In genomic region chr16:89507834-89508590, GRCh38 we compare ENCODE assay signal across 1 cellular context.
TF ChIP-seq lines count a peak whose summit lies in the region.

Gene SPG7, plus strand, starts transcription at chr16:89508403. Its CDS starts 15 bp downstream, at chr16:89508418.

TF ChIP-seq in HepG2, 621 proteins besides CTCF, POLR2A, EP300 and RAD21 (continued from another document and continues in another):
- TF ChIP-seq RARA (CRISPR knock-in tag; IDR thresholded peaks at IDR 0.05) = peak; percentile 21; the same call in 1 of the 2 replicates
- TF ChIP-seq SOX6 (IDR thresholded peaks at IDR 0.05) = no peak
- peak; percentile 39; the same call in 1 of the 2 replicates for TF ChIP-seq SOX6 (CRISPR knock-in tag; IDR thresholded peaks at IDR 0.05)
- TF ChIP-seq, protein P1, sequence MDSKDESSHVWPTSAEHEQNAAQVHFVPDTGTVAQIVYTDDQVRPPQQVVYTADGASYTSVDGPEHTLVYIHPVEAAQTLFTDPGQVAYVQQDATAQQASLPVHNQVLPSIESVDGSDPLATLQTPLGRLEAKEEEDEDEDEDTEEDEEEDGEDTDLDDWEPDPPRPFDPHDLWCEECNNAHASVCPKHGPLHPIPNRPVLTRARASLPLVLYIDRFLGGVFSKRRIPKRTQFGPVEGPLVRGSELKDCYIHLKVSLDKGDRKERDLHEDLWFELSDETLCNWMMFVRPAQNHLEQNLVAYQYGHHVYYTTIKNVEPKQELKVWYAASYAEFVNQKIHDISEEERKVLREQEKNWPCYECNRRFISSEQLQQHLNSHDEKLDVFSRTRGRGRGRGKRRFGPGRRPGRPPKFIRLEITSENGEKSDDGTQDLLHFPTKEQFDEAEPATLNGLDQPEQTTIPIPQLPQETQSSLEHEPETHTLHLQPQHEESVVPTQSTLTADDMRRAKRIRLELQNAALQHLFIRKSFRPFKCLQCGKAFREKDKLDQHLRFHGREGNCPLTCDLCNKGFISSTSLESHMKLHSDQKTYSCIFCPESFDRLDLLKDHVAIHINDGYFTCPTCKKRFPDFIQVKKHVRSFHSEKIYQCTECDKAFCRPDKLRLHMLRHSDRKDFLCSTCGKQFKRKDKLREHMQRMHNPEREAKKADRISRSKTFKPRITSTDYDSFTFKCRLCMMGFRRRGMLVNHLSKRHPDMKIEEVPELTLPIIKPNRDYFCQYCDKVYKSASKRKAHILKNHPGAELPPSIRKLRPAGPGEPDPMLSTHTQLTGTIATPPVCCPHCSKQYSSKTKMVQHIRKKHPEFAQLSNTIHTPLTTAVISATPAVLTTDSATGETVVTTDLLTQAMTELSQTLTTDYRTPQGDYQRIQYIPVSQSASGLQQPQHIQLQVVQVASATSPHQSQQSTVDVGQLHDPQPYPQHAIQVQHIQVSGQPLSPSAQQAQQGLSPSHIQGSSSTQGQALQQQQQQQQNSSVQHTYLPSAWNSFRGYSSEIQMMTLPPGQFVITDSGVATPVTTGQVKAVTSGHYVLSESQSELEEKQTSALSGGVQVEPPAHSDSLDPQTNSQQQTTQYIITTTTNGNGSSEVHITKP (CRISPR knock-in tag; IDR thresholded peaks at IDR 0.05; ENCODE audit: low read depth) = peak; percentile 42; the same call in 1 of the 2 replicates
- no peak for TF ChIP-seq ZFP1 (CRISPR knock-in tag; IDR thresholded peaks at IDR 0.05)
- TF ChIP-seq, protein P2, sequence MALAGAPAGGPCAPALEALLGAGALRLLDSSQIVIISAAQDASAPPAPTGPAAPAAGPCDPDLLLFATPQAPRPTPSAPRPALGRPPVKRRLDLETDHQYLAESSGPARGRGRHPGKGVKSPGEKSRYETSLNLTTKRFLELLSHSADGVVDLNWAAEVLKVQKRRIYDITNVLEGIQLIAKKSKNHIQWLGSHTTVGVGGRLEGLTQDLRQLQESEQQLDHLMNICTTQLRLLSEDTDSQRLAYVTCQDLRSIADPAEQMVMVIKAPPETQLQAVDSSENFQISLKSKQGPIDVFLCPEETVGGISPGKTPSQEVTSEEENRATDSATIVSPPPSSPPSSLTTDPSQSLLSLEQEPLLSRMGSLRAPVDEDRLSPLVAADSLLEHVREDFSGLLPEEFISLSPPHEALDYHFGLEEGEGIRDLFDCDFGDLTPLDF (CRISPR knock-in tag; IDR thresholded peaks at IDR 0.05) = peak; percentile 89
- peak; percentile 6; the same call in 1 of the 2 replicates for TF ChIP-seq ZBTB3 (CRISPR knock-in tag; IDR thresholded peaks at IDR 0.05; ENCODE audit: borderline replicate concordance, low read depth)
- TF ChIP-seq ZNF180 (CRISPR knock-in tag; IDR thresholded peaks at IDR 0.05; ENCODE audit: borderline replicate concordance, low read depth) = peak; percentile 82
- TF ChIP-seq ZNF292 (CRISPR knock-in tag; IDR thresholded peaks at IDR 0.05; ENCODE audit: borderline replicate concordance, low read depth) = 0 out of 2 replicates have a peak, but pooled peaks have one; percentile 12
- TF ChIP-seq HNRNPUL1 (IDR thresholded peaks at IDR 0.05; ENCODE audit: low read depth, low read length) = peak; percentile 52; the same call in 1 of the 2 replicates
- no peak for TF ChIP-seq HMGA1 (CRISPR knock-in tag; conservative IDR thresholded peaks at IDR 0.05)
- 0 out of 2 replicates have a peak, but pooled peaks have one; percentile 5 for TF ChIP-seq FOSL1 (CRISPR knock-in tag; IDR thresholded peaks at IDR 0.05; ENCODE audit: borderline replicate concordance)
- TF ChIP-seq SMAD3 (CRISPR knock-in tag; IDR thresholded peaks at IDR 0.05) = peak; percentile 60; the same call in 1 of the 2 replicates
- peak; percentile 11 for TF ChIP-seq TARDBP (CRISPR knock-in tag; IDR thresholded peaks at IDR 0.05)
- TF ChIP-seq, protein P3, sequence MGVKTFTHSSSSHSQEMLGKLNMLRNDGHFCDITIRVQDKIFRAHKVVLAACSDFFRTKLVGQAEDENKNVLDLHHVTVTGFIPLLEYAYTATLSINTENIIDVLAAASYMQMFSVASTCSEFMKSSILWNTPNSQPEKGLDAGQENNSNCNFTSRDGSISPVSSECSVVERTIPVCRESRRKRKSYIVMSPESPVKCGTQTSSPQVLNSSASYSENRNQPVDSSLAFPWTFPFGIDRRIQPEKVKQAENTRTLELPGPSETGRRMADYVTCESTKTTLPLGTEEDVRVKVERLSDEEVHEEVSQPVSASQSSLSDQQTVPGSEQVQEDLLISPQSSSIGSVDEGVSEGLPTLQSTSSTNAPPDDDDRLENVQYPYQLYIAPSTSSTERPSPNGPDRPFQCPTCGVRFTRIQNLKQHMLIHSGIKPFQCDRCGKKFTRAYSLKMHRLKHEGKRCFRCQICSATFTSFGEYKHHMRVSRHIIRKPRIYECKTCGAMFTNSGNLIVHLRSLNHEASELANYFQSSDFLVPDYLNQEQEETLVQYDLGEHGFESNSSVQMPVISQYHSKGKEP (CRISPR knock-in tag; IDR thresholded peaks at IDR 0.05) = no peak
- 0 out of 2 replicates have a peak, but pooled peaks have one; percentile 92 for TF ChIP-seq ZNF142 (CRISPR knock-in tag; IDR thresholded peaks at IDR 0.05)
- TF ChIP-seq, protein P4, sequence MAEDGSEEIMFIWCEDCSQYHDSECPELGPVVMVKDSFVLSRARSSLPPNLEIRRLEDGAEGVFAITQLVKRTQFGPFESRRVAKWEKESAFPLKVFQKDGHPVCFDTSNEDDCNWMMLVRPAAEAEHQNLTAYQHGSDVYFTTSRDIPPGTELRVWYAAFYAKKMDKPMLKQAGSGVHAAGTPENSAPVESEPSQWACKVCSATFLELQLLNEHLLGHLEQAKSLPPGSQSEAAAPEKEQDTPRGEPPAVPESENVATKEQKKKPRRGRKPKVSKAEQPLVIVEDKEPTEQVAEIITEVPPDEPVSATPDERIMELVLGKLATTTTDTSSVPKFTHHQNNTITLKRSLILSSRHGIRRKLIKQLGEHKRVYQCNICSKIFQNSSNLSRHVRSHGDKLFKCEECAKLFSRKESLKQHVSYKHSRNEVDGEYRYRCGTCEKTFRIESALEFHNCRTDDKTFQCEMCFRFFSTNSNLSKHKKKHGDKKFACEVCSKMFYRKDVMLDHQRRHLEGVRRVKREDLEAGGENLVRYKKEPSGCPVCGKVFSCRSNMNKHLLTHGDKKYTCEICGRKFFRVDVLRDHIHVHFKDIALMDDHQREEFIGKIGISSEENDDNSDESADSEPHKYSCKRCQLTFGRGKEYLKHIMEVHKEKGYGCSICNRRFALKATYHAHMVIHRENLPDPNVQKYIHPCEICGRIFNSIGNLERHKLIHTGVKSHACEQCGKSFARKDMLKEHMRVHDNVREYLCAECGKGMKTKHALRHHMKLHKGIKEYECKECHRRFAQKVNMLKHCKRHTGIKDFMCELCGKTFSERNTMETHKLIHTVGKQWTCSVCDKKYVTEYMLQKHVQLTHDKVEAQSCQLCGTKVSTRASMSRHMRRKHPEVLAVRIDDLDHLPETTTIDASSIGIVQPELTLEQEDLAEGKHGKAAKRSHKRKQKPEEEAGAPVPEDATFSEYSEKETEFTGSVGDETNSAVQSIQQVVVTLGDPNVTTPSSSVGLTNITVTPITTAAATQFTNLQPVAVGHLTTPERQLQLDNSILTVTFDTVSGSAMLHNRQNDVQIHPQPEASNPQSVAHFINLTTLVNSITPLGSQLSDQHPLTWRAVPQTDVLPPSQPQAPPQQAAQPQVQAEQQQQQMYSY (CRISPR knock-in tag; IDR thresholded peaks at IDR 0.05) = 0 out of 2 replicates have a peak, but pooled peaks have one; percentile 5
- peak; percentile 44 for TF ChIP-seq ZNF329 (CRISPR knock-in tag; IDR thresholded peaks at IDR 0.05; ENCODE audit: low read depth)
- TF ChIP-seq, protein P5, sequence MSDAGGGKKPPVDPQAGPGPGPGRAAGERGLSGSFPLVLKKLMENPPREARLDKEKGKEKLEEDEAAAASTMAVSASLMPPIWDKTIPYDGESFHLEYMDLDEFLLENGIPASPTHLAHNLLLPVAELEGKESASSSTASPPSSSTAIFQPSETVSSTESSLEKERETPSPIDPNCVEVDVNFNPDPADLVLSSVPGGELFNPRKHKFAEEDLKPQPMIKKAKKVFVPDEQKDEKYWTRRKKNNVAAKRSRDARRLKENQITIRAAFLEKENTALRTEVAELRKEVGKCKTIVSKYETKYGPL (CRISPR knock-in tag; IDR thresholded peaks at IDR 0.05) = peak; percentile 75; the same call in 1 of the 2 replicates
- TF ChIP-seq AGO2 (optimal IDR thresholded peaks at IDR 0.05; ENCODE audit: low read depth, low read length) = peak; percentile 83
- TF ChIP-seq MLLT10 (CRISPR knock-in tag; IDR thresholded peaks at IDR 0.05) = no peak
- TF ChIP-seq MLX (CRISPR knock-in tag; IDR thresholded peaks at IDR 0.05) = 0 out of 2 replicates have a peak, but pooled peaks have one; percentile 25
- TF ChIP-seq ATF7 (IDR thresholded peaks at IDR 0.05) = no peak
- TF ChIP-seq ATF7 (CRISPR knock-in tag; IDR thresholded peaks at IDR 0.05) = no peak
- peak; percentile 84 for TF ChIP-seq SP4 (CRISPR knock-in tag; IDR thresholded peaks at IDR 0.05)
- TF ChIP-seq, protein P6, sequence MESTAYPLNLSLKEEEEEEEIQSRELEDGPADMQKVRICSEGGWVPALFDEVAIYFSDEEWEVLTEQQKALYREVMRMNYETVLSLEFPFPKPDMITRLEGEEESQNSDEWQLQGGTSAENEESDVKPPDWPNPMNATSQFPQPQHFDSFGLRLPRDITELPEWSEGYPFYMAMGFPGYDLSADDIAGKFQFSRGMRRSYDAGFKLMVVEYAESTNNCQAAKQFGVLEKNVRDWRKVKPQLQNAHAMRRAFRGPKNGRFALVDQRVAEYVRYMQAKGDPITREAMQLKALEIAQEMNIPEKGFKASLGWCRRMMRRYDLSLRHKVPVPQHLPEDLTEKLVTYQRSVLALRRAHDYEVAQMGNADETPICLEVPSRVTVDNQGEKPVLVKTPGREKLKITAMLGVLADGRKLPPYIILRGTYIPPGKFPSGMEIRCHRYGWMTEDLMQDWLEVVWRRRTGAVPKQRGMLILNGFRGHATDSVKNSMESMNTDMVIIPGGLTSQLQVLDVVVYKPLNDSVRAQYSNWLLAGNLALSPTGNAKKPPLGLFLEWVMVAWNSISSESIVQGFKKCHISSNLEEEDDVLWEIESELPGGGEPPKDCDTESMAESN (CRISPR knock-in tag; conservative IDR thresholded peaks at IDR 0.05) = 0 out of 2 replicates have a peak, but pooled peaks have one; percentile 27
- TF ChIP-seq HIVEP1 (CRISPR knock-in tag; IDR thresholded peaks at IDR 0.05) = peak; percentile 53; the same call in 1 of the 2 replicates
- TF ChIP-seq ZNF230 (CRISPR knock-in tag; IDR thresholded peaks at IDR 0.05) = 0 out of 2 replicates have a peak, but pooled peaks have one; percentile 5
- peak; percentile 24; the same call in 1 of the 2 replicates for TF ChIP-seq DNMT1 (CRISPR knock-in tag; IDR thresholded peaks at IDR 0.05)
- peak; percentile 13; the same call in 1 of the 2 replicates for TF ChIP-seq NR1H2 (CRISPR knock-in tag; IDR thresholded peaks at IDR 0.05; ENCODE audit: borderline replicate concordance, low read depth)
- 0 out of 2 replicates have a peak, but pooled peaks have one; percentile 16 for TF ChIP-seq RCOR2 (CRISPR knock-in tag; IDR thresholded peaks at IDR 0.05)
- TF ChIP-seq ZNF343 (CRISPR knock-in tag; IDR thresholded peaks at IDR 0.05) = peak; percentile 91
- TF ChIP-seq, protein P7, sequence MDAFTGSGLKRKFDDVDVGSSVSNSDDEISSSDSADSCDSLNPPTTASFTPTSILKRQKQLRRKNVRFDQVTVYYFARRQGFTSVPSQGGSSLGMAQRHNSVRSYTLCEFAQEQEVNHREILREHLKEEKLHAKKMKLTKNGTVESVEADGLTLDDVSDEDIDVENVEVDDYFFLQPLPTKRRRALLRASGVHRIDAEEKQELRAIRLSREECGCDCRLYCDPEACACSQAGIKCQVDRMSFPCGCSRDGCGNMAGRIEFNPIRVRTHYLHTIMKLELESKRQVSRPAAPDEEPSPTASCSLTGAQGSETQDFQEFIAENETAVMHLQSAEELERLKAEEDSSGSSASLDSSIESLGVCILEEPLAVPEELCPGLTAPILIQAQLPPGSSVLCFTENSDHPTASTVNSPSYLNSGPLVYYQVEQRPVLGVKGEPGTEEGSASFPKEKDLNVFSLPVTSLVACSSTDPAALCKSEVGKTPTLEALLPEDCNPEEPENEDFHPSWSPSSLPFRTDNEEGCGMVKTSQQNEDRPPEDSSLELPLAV (CRISPR knock-in tag; conservative IDR thresholded peaks at IDR 0.05; ENCODE audit: low read depth) = 0 out of 2 replicates have a peak, but pooled peaks have one; percentile 4
- peak; percentile 97 for TF ChIP-seq YEATS4 (CRISPR knock-in tag; IDR thresholded peaks at IDR 0.05; ENCODE audit: borderline replicate concordance)
